Comparison of ENCODE assay signal across 8 cellular contexts in genomic region chr22:23838686-23839468, GRCh38. TPM values are rescaled to one million over a fixed set of nuclear protein-coding genes. Genes with fewer than 3 reads are reported as not detected.
DNase-seq lines count a peak whose midpoint lies in the region; ATAC-seq, FAIRE-seq and TF ChIP-seq lines count a peak whose summit lies in the region.

Gene DERL3 (minus strand): TSS chr22:23839006. CDS start chr22:23838987, 19 bp downstream.

- no peaks in the 10 kb centered on the region for H3K9me3 Mint-ChIP-seq in T-helper 2 cell treated with Interferon-gamma antibody and Interleukin-4, amounts not matched to agents 5 μg/mL and 100 μg/mL, for 36 hours
- H3K9me3 Mint-ChIP-seq in astrocyte (ENCODE audit: unreplicated experiment) = no peaks in the 10 kb centered on the region

- peak within 1 kb of the TSS; percentile 93 for H3K27ac Mint-ChIP-seq in T-helper 2 cell treated with Interferon-gamma antibody and Interleukin-4, amounts not matched to agents 5 μg/mL and 100 μg/mL, for 36 hours
- peak within 1 kb of the TSS; percentile 78 for H3K27ac Mint-ChIP-seq in astrocyte (ENCODE audit: unreplicated experiment)

- H3K9me3 ChIP-seq in astrocyte (ENCODE audit: insufficient read depth, low read depth, low read length) (no peaks in the 10 kb centered on the region), aorta (ENCODE audit: control insufficient read depth, low read length) (no peaks in the 10 kb centered on the region)

- H3K4me3 Mint-ChIP-seq in T-helper 2 cell treated with Interferon-gamma antibody and Interleukin-4, amounts not matched to agents 5 μg/mL and 100 μg/mL, for 36 hours = peak within 1 kb of the TSS; percentile 96
- peak within 1 kb of the TSS; percentile 81 for H3K4me3 Mint-ChIP-seq in astrocyte (ENCODE audit: unreplicated experiment)

- intact Hi-C loops in aorta (cut with DNase I) = loop anchor here in 1 of 2 donors (2.0 kb wide), 1 partner anchor 52 kb away; the partner anchor contains the start of gene SMARCB1

- no peak for TF ChIP-seq POLR2A in GM12891 (IDR thresholded peaks at IDR 0.05; ENCODE audit: low read depth, low read length)

- peak; percentile 85 for ATAC-seq in HG02840 (IDR thresholded peaks at IDR 0.05; ENCODE audit: low FRiP score, unreplicated experiment)
- peak; percentile 94 for ATAC-seq in aorta (ENCODE audit: low FRiP score)

- no peaks in the 10 kb centered on the region for H3K79me2 ChIP-seq in astrocyte (ENCODE audit: insufficient read depth, low read length)

- peaks cover 16% of the 10 kb centered on the region for H4K20me1 ChIP-seq in astrocyte (ENCODE audit: insufficient read depth, low read length)

- DNase-seq in GM12891 (ENCODE audit: insufficient read length, low spot score) (peak; percentile 94), NCI-H1694 (lab: John Stamatoyannopoulos, UW) (peak; percentile 64), astrocyte (ENCODE audit: low read depth) (peak; percentile 96), hepatic stellate cell (ENCODE audit: low spot score) (peak; percentile 97), putamen (ENCODE audit: low spot score) (peak; percentile 89), aorta (peak; percentile 99 to 100)
- peak; percentile 99 for DNase-seq in T-helper 2 cell treated with Interferon-gamma antibody and Interleukin-4, amounts not matched to agents 5 μg/mL and 100 μg/mL, for 36 hours (ENCODE audit: low spot score)

- peaks cover 18% of the 10 kb centered on the region for H3K4me1 Mint-ChIP-seq in T-helper 2 cell treated with Interferon-gamma antibody and Interleukin-4, amounts not matched to agents 5 μg/mL and 100 μg/mL, for 36 hours (ENCODE audit: low read depth)
- peaks cover 2% of the 10 kb centered on the region for H3K4me1 Mint-ChIP-seq in astrocyte (ENCODE audit: low read depth, unreplicated experiment)

- H3K4me2 ChIP-seq in astrocyte (ENCODE audit: low read length) = peak within 1 kb of the TSS; percentile 87

- peaks cover 4% of the 10 kb centered on the region for H3K36me3 ChIP-seq in astrocyte (ENCODE audit: insufficient read depth, low read length)
- H3K36me3 ChIP-seq in aorta (ENCODE audit: control insufficient read depth in 1 of 2, insufficient read depth in 2 of 2, low read length in 1 of 2) = no peaks in the 10 kb centered on the region

- no peak for TF ChIP-seq CTCF in astrocyte (IDR thresholded peaks at IDR 0.05; ENCODE audit: insufficient read depth, low read depth, low read length)

- H3K4me3 ChIP-seq in astrocyte (ENCODE audit: insufficient read depth, low read depth, low read length) (peak within 1 kb of the TSS; percentile 54), aorta (ENCODE audit: low read length in 2 of 2) (no peak within 1 kb of the TSS)

- 1 to 2% methylated on average over 68 to 70 of the region's 70 CpGs for WGBS in aorta, 2 donors

- peak; percentile 100 for FAIRE-seq in GM12891 (lab: Jason Lieb, UNC)
- FAIRE-seq in astrocyte (lab: Jason Lieb, UNC) = no peak

- H3K27ac ChIP-seq in astrocyte (ENCODE audit: low read depth, low read length) = no peak within 1 kb of the TSS
- H3K27ac ChIP-seq in aorta (ENCODE audit: low read depth in 1 of 2, low read length in 2 of 2) = no peak within 1 kb of the TSS

- peaks cover 3% of the 10 kb centered on the region for H3K4me1 ChIP-seq in astrocyte (ENCODE audit: insufficient read depth, low read length)
- H3K4me1 ChIP-seq in aorta (ENCODE audit: control insufficient read depth in 1 of 2, insufficient read depth in 2 of 2, low read length in 2 of 2) = no peaks in the 10 kb centered on the region

- H3K36me3 Mint-ChIP-seq in T-helper 2 cell treated with Interferon-gamma antibody and Interleukin-4, amounts not matched to agents 5 μg/mL and 100 μg/mL, for 36 hours (ENCODE audit: low read depth) = peaks cover 8% of the 10 kb centered on the region
- H3K36me3 Mint-ChIP-seq in astrocyte (ENCODE audit: low read depth, unreplicated experiment) = peaks cover 3% of the 10 kb centered on the region

- H3K27me3 Mint-ChIP-seq in T-helper 2 cell treated with Interferon-gamma antibody and Interleukin-4, amounts not matched to agents 5 μg/mL and 100 μg/mL, for 36 hours (ENCODE audit: low read depth) = no peaks in the 10 kb centered on the region
- peaks cover 10% of the 10 kb centered on the region for H3K27me3 Mint-ChIP-seq in astrocyte (ENCODE audit: low read depth, unreplicated experiment)

- peak within 1 kb of the TSS; percentile 76 for H2AFZ ChIP-seq in astrocyte (ENCODE audit: low read depth, low read length)

- peak within 1 kb of the TSS; percentile 54 for H3K9ac ChIP-seq in astrocyte (ENCODE audit: low read length)

- H3K27me3 ChIP-seq in astrocyte (ENCODE audit: insufficient read depth, low read length) = no peaks in the 10 kb centered on the region
- H3K27me3 ChIP-seq in aorta (ENCODE audit: control insufficient read depth in 1 of 2, insufficient read depth in 2 of 2, low read length in 1 of 2) = no peaks in the 10 kb centered on the region

TF ChIP-seq in GM12891, 5 proteins besides CTCF, POLR2A, EP300 and RAD21:
- TF ChIP-seq TAF1 (IDR thresholded peaks at IDR 0.05; ENCODE audit: low read depth, low read length) = no peak
- TF ChIP-seq PAX5 (IDR thresholded peaks at IDR 0.05; ENCODE audit: insufficient read depth, low read length, severe bottlenecking) = no peak
- TF ChIP-seq SPI1 (IDR thresholded peaks at IDR 0.05; ENCODE audit: low read depth, low read length) = peak; percentile 69

RNA-seq across cellular contexts. Expression of gene DERL3, which starts in this region (rescaled TPM):
- 9.4 TPM for polyA plus RNA-seq in GM12891 (2012; ENCODE audit: low read depth, missing spikeins)
- total RNA-seq in astrocyte (0.70 and 0.82 TPM in 2 replicates), aorta (1 to 10 TPM; 1.9 to 3.9 TPM)
- 1 to 10 TPM; 1.4 to 6.1 TPM for polyA plus RNA-seq in aorta

Comparison
In these comparisons a context has a peak if more than half of its experiments do, and no peak if none do; other contexts are left out.
1. Peak in DNase-seq, H3K4me3 ChIP-seq, H3K9ac ChIP-seq and H3K4me2 ChIP-seq in astrocyte; RNA of the gene not detected or under 1 TPM.